Comparison of ENCODE assay signal across 23 cellular contexts in genomic region chr13:72760189-72760588, GRCh38. TPM values are rescaled to one million over a fixed set of nuclear protein-coding genes. Genes with fewer than 3 reads are reported as not detected.
A peak's percentile ranks its signal among the peaks of the same experiment; 100 is the strongest.
DNase-seq lines count a peak whose midpoint lies in the region; ATAC-seq lines count a peak whose summit lies in the region.
"Had no signal": no experiment of that assay in that cellular context is flagged by ENCODE, and none has a peak within 500 bp of the region (broad histone marks: within the 10 kb centered on the region; RNA-seq: fewer than 3 reads in every experiment).

No MANE protein-coding gene starts in this region.

- no peaks in the 10 kb centered on the region for H3K9me3 Mint-ChIP-seq in activated T-cell treated with anti-CD3 and anti-CD28 coated beads, Interleukin-2, amount 50 U/mL, for 24 hours
- H3K9me3 Mint-ChIP-seq: CD4-positive, CD25-positive, alpha-beta regulatory T cell had no signal

- peaks cover 95% of the 10 kb centered on the region for H3K36me3 Mint-ChIP-seq in activated T-cell treated with anti-CD3 and anti-CD28 coated beads, Interleukin-2, amount 50 U/mL, for 24 hours (ENCODE audit: low read depth)

- peaks cover 18% of the 10 kb centered on the region for H3K79me2 ChIP-seq in Karpas-422 (ENCODE audit: low read length)

- no peak overlapping the region for H2AFZ ChIP-seq in Karpas-422 (ENCODE audit: low read length)

- peaks cover 8% of the 10 kb centered on the region for H3K4me1 Mint-ChIP-seq in activated T-cell treated with anti-CD3 and anti-CD28 coated beads, Interleukin-2, amount 50 U/mL, for 24 hours (ENCODE audit: low read depth)

- no peaks in the 10 kb centered on the region for H3K9me2 ChIP-seq in Karpas-422 (replicated peaks; ENCODE audit: insufficient read depth, low read length)

- no peaks in the 10 kb centered on the region for H4K20me1 ChIP-seq in Karpas-422 (ENCODE audit: insufficient read depth, low read depth, low read length)

- no peak overlapping the region for H3K4me2 ChIP-seq in Karpas-422 (ENCODE audit: low read depth, low read length, poor library complexity, severe bottlenecking)
- H3K4me2 ChIP-seq: BLaER1 had no signal

- H3K27ac Mint-ChIP-seq in activated T-cell treated with anti-CD3 and anti-CD28 coated beads, Interleukin-2, amount 50 U/mL, for 24 hours, result peak overlapping the region; percentile 37

- H3K4me3 ChIP-seq in Karpas-422 (ENCODE audit: low read length), result no peak overlapping the region
- H3K4me3 ChIP-seq: BLaER1, MG63, SJCRH30 had no signal

- no peak overlapping the region for H3K9ac ChIP-seq in Karpas-422 (ENCODE audit: low read length)
- H3K9ac ChIP-seq: BLaER1 had no signal

- no peak overlapping the region for H3K4me3 Mint-ChIP-seq in activated T-cell treated with anti-CD3 and anti-CD28 coated beads, Interleukin-2, amount 50 U/mL, for 24 hours
- H3K4me3 Mint-ChIP-seq: CD4-positive, CD25-positive, alpha-beta regulatory T cell had no signal

- H3K27me3 Mint-ChIP-seq in activated T-cell treated with anti-CD3 and anti-CD28 coated beads, Interleukin-2, amount 50 U/mL, for 24 hours, result no peaks in the 10 kb centered on the region
- H3K27me3 Mint-ChIP-seq: CD4-positive, CD25-positive, alpha-beta regulatory T cell had no signal

- ATAC-seq in GM19035 (IDR thresholded peaks at IDR 0.05; ENCODE audit: unreplicated experiment), result peak; percentile 49
- ATAC-seq in HG02840 (IDR thresholded peaks at IDR 0.05; ENCODE audit: low FRiP score, unreplicated experiment), result no peak
- ATAC-seq in esophagus mucosa, result no peak
- ATAC-seq: PC-3, Right ventricle myocardium inferior, SK-N-SH treated with all-trans-retinoic acid at 6 μM for 48 hours had no signal

- H3K4me1 ChIP-seq in Karpas-422 (ENCODE audit: low read length), result peaks cover 12% of the 10 kb centered on the region
- H3K4me1 ChIP-seq: BLaER1, SJCRH30 had no signal

- H3K36me3 ChIP-seq in Karpas-422 (ENCODE audit: insufficient read depth, low read length), result peaks cover 75% of the 10 kb centered on the region

- DNase-seq in activated T-cell treated with anti-CD3 and anti-CD28 coated beads, Interleukin-2, amount 50 U/mL, for 24 hours, result no peak
- DNase-seq in activated T-cell treated with anti-CD3 and anti-CD28 coated beads for 4 hours (no peak), Karpas-422 (no peak)
- no peak for DNase-seq in activated CD4-positive, alpha-beta T cell treated with anti-CD3 and anti-CD28 coated beads for 1 hour
- DNase-seq: CD4-positive, CD25-positive, alpha-beta regulatory T cell; DMS53; KBM-7; MG63; NCI-H1105 treated with DMSO at 0.1 percent for 48 hours; NCI-H2029; NCI-H446 treated with DMSO at 0.1 percent for 48 hours; NCI-H526; NCI-H82; NK-92 treated with Interleukin-12 subunit alpha and Interleukin-12 subunit beta, amount 100 ng/mL, for 24 hours; PC-3; SJCRH30 had no signal

- no peaks in the 10 kb centered on the region for H3K27me3 ChIP-seq in Karpas-422 (ENCODE audit: low read length)
- H3K27me3 ChIP-seq: BLaER1, MG63, SJCRH30 had no signal

- H3K9me3 ChIP-seq in Karpas-422 (ENCODE audit: low read length), result no peaks in the 10 kb centered on the region
- H3K9me3 ChIP-seq: BLaER1, MG63, SJCRH30 had no signal

- H3K27ac ChIP-seq in Karpas-422 (ENCODE audit: low read length), result 0 out of 2 replicates have a peak overlapping the region, but pooled peaks have one; percentile 19
- H3K27ac ChIP-seq: 22Rv1, BLaER1, SJCRH30 had no signal

RNA-seq across cellular contexts. Expression of gene DIS3, which starts 21.5 kb away (rescaled TPM):
- total RNA-seq in Karpas-422 (2014; rRNA removed; shearing (Covaris generic); ENCODE audit: low replicate concordance), result 27.9 and 40.1 TPM in 2 replicates
- total RNA-seq in esophagus mucosa, result 19.7 TPM

RNA-seq across cellular contexts. Expression of gene PIBF1, which starts 21.7 kb away (rescaled TPM):
- 27.8 and 39.1 TPM in 2 replicates for total RNA-seq in Karpas-422 (2014; rRNA removed; shearing (Covaris generic); ENCODE audit: low replicate concordance)
- total RNA-seq in esophagus mucosa, result 6.5 TPM

RNA-seq across cellular contexts. Expression of gene BORA, which starts 32.5 kb away (rescaled TPM):
- 15.8 and 42.3 TPM in 2 replicates for total RNA-seq in Karpas-422 (2014; rRNA removed; shearing (Covaris generic); ENCODE audit: low replicate concordance)
- total RNA-seq in esophagus mucosa, result 4.9 TPM

RNA-seq across cellular contexts. Expression of gene MZT1, which starts 32.8 kb away (rescaled TPM):
- total RNA-seq in Karpas-422 (2014; rRNA removed; shearing (Covaris generic); ENCODE audit: low replicate concordance), result 12.8 and 67.4 TPM in 2 replicates
- total RNA-seq in esophagus mucosa, result 6.5 TPM
